In the genomic region with DNA sequence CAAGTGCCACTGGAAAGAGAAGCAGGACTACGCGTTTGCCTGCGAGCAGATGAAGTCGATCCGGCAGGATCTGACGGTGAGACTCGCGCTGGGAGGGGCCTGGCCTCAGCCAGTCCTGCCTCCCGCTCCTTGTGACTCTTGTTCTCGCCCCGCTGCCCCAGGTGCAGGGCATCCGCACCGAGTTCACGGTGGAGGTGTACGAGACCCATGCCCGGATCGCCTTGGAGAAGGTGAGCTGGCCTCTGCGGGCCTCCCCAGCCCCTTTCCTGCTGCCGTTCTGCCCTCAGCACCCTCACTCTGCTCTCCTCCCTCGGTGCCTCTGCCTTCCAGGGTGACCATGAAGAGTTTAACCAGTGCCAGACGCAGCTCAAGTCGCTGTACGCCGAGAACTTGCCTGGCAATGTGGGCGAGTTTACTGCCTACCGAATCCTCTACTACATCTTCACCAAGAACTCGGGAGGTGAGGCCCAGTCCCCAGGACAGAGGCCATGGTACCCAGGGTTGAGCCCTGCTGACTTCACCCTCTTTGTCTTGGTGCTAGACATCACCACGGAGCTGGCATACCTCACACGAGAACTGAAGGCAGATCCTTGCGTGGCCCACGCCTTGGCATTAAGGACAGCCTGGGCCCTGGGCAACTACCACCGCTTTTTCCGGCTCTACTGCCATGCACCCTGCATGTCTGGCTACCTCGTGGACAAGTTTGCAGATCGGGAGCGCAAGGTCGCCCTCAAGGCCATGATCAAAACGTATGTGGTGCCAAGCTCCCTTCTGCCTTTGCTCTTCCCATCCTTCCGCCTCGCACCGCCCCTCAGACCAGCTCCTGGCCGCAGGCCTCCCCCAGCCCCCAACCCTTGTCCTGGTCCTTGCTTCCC, we compare ENCODE assay signal across 22 cellular contexts. TPM values are rescaled to one million over a fixed set of nuclear protein-coding genes. Genes with fewer than 3 reads are reported as not detected.
A peak's percentile ranks its signal among the peaks of the same experiment; 100 is the strongest.
DNase-seq lines count a peak whose midpoint lies in the region; ATAC-seq and TF ChIP-seq lines count a peak whose summit lies in the region.
"Had no signal": no experiment of that assay in that cellular context is flagged by ENCODE, and none has a peak within 500 bp of the region (broad histone marks: within the 10 kb centered on the region; RNA-seq: fewer than 3 reads in every experiment).

No MANE protein-coding gene starts in this region.

- H3K9me3 ChIP-seq in PC-3 (ENCODE audit: low read length) = no peaks in the 10 kb centered on the region
- no peaks in the 10 kb centered on the region for H3K9me3 ChIP-seq in esophagus squamous epithelium
- no peaks in the 10 kb centered on the region for H3K9me3 ChIP-seq in SK-N-SH

- no peak for TF ChIP-seq RAD21 in SK-N-SH (IDR thresholded peaks at IDR 0.05; ENCODE audit: low read length)

- no peak for TF ChIP-seq CTCF in PC-3 (conservative IDR thresholded peaks at IDR 0.05; ENCODE audit: low read depth, low read length)
- no peak for TF ChIP-seq CTCF in esophagus squamous epithelium (IDR thresholded peaks at IDR 0.05)
- no peak for TF ChIP-seq CTCF in SK-N-SH (IDR thresholded peaks at IDR 0.05)

- peaks cover 79% of the 10 kb centered on the region for H3K79me2 ChIP-seq in PC-3 (ENCODE audit: low read length)
- peaks cover 24% of the 10 kb centered on the region; the same call in 1 of the 2 replicates for H3K79me2 ChIP-seq in SK-N-SH (ENCODE audit: insufficient read depth)

- TSS peak; percentile 5 for BruUV-seq in PC-3 (replicated peaks; lab: Mats Ljungman, UMichigan)

- peak overlapping the region in 1 of 2 donors; percentile 22 for H3K4me3 Mint-ChIP-seq in effector memory CD8-positive, alpha-beta T cell
- H3K4me3 Mint-ChIP-seq in stimulated activated memory B cell treated with anti-CD40 and anti-IgM and Interleukin-4, amounts not matched to agents 10 μg/mL and 1 μg/mL and 100 μg/mL, for 72 hours = no peak overlapping the region
- H3K4me3 Mint-ChIP-seq: activated CD4-positive, alpha-beta T cell treated with anti-CD3 and anti-CD28 coated beads, Interleukin-2, amount 10 ng/mL, durations not matched to agents 7 days and 5 days; activated naive CD4-positive, alpha-beta T cell treated with anti-CD3 and anti-CD28 coated beads, Interleukin-2, amount 10 ng/mL, durations not matched to agents 7 days and 5 days; CD14-positive monocyte had no signal

- no peak for TF ChIP-seq POLR2A in esophagus squamous epithelium (IDR thresholded peaks at IDR 0.05)

- H3K27ac ChIP-seq in PC-3 (ENCODE audit: low read length) (no peak overlapping the region), esophagus squamous epithelium (peak overlapping the region in 1 of 4 donors; percentile 14), SK-N-SH (ENCODE audit: low read depth in 2 of 2, low read length in 1 of 2) (no peak overlapping the region)

- H2AFZ ChIP-seq in PC-3 (ENCODE audit: low read length) (no peak overlapping the region), SK-N-SH (ENCODE audit: low read depth) (no peak overlapping the region)

- no peak for DNase-seq in activated naive CD4-positive, alpha-beta T cell treated with anti-CD3 and anti-CD28 coated beads, Interleukin-2, amount 50 U/mL, for 72 hours (ENCODE audit: low spot score in 2 of 2)
- no peak for DNase-seq in activated naive CD4-positive, alpha-beta T cell treated with anti-CD3 and anti-CD28 coated beads, Interleukin-2, amount 50 U/mL, for 16 hours
- no peak for DNase-seq in PC-3
- no peak for DNase-seq in effector memory CD8-positive, alpha-beta T cell
- no peak for DNase-seq in esophagus squamous epithelium (lab: John Stamatoyannopoulos, UW)
- DNase-seq in SK-N-SH = no peak
- DNase-seq in C1 segment of cervical spinal cord (lab: John Stamatoyannopoulos, UW) = no peak
- DNase-seq: activated CD4-positive, alpha-beta T cell treated with anti-CD3 and anti-CD28 coated beads, Interleukin-2, amount 10 ng/mL, durations not matched to agents 7 days and 5 days; activated naive CD4-positive, alpha-beta T cell treated with anti-CD3 and anti-CD28 coated beads, Interleukin-2, amount 10 ng/mL, durations not matched to agents 7 days and 5 days; DMS153; KBM-7; midbrain; NCI-H187; NCI-H2227 treated with DMSO at 0.1 percent for 48 hours; NCI-H774; SHP77; T-cell had no signal

- no peaks in the 10 kb centered on the region for H3K27me3 Mint-ChIP-seq in effector memory CD8-positive, alpha-beta T cell
- no peaks in the 10 kb centered on the region for H3K27me3 Mint-ChIP-seq in stimulated activated memory B cell treated with anti-CD40 and anti-IgM and Interleukin-4, amounts not matched to agents 10 μg/mL and 1 μg/mL and 100 μg/mL, for 72 hours
- H3K27me3 Mint-ChIP-seq: activated CD4-positive, alpha-beta T cell treated with anti-CD3 and anti-CD28 coated beads, Interleukin-2, amount 10 ng/mL, durations not matched to agents 7 days and 5 days; activated naive CD4-positive, alpha-beta T cell treated with anti-CD3 and anti-CD28 coated beads, Interleukin-2, amount 10 ng/mL, durations not matched to agents 7 days and 5 days; T-cell had no signal

- H3K9ac ChIP-seq in PC-3 (ENCODE audit: low read length) (no peak overlapping the region), SK-N-SH (no peak overlapping the region)

- H3K4me1 ChIP-seq in PC-3 (ENCODE audit: insufficient read depth, low read length) = peaks cover 13% of the 10 kb centered on the region
- H3K4me1 ChIP-seq in esophagus squamous epithelium = peaks cover 14 to 54% (median 23%) of the 10 kb centered on the region in 3 donors
- H3K4me1 ChIP-seq in SK-N-SH (ENCODE audit: control insufficient read depth in 1 of 2, insufficient read depth in 2 of 2, low read depth in 1 of 2, low read length in 1 of 2) = peaks cover 0 to 6% of the 10 kb centered on the region in 2 experiments; a peak in 1 of 4 replicates

- H3K36me3 Mint-ChIP-seq in activated naive CD4-positive, alpha-beta T cell treated with anti-CD3 and anti-CD28 coated beads, Interleukin-2, amount 50 U/mL, for 72 hours = peaks cover 10 to 32% of the 10 kb centered on the region in 2 donors
- peaks cover 99% of the 10 kb centered on the region for H3K36me3 Mint-ChIP-seq in effector memory CD8-positive, alpha-beta T cell (ENCODE audit: insufficient read depth)
- peaks cover 70% of the 10 kb centered on the region for H3K36me3 Mint-ChIP-seq in stimulated activated memory B cell treated with anti-CD40 and anti-IgM and Interleukin-4, amounts not matched to agents 10 μg/mL and 1 μg/mL and 100 μg/mL, for 72 hours

- no peak overlapping the region for H3K4me3 ChIP-seq in PC-3 (ENCODE audit: low read length)
- no peak overlapping the region for H3K4me3 ChIP-seq in esophagus squamous epithelium
- no peak overlapping the region for H3K4me3 ChIP-seq in SK-N-SH (ENCODE audit: low read depth in 2 of 2, low read length in 1 of 2)

- no peaks in the 10 kb centered on the region for H3K9me3 Mint-ChIP-seq in activated naive CD4-positive, alpha-beta T cell treated with anti-CD3 and anti-CD28 coated beads, Interleukin-2, amount 50 U/mL, for 72 hours
- no peaks in the 10 kb centered on the region for H3K9me3 Mint-ChIP-seq in effector memory CD8-positive, alpha-beta T cell
- H3K9me3 Mint-ChIP-seq in stimulated activated memory B cell treated with anti-CD40 and anti-IgM and Interleukin-4, amounts not matched to agents 10 μg/mL and 1 μg/mL and 100 μg/mL, for 72 hours = no peaks in the 10 kb centered on the region
- H3K9me3 Mint-ChIP-seq: activated CD4-positive, alpha-beta T cell treated with anti-CD3 and anti-CD28 coated beads, Interleukin-2, amount 10 ng/mL, durations not matched to agents 7 days and 5 days; activated naive CD4-positive, alpha-beta T cell treated with anti-CD3 and anti-CD28 coated beads, Interleukin-2, amount 10 ng/mL, durations not matched to agents 7 days and 5 days; T-cell had no signal

- CTCF ChIA-PET in PC-3 (lab: Charles Lee) = no interaction called here
- CTCF ChIA-PET in SK-N-SH (lab: Yijun Ruan, JAX) = interaction anchor here (0.6 kb wide), 1 partner anchor 66 kb away, joined by 3 read pairs; no protein-coding TSS in a partner anchor

- H4K20me1 ChIP-seq in PC-3 (ENCODE audit: low read length) (peaks cover 35% of the 10 kb centered on the region), SK-N-SH (ENCODE audit: insufficient read depth) (peaks cover 58% of the 10 kb centered on the region)

- POLR2A ChIA-PET in PC-3 (lab: Charles Lee; ENCODE audit: unreplicated experiment) = interaction anchor here (0.6 kb wide), 1 partner anchor 181 kb away, joined by 4 read pairs; no protein-coding TSS in a partner anchor
- POLR2A ChIA-PET in SK-N-SH (lab: Yijun Ruan, JAX) = no interaction called here

- peak overlapping the region; percentile 33 to 63 for H3K27ac Mint-ChIP-seq in activated naive CD4-positive, alpha-beta T cell treated with anti-CD3 and anti-CD28 coated beads, Interleukin-2, amount 50 U/mL, for 72 hours
- H3K27ac Mint-ChIP-seq in effector memory CD8-positive, alpha-beta T cell = peak overlapping the region; percentile 16 to 89
- H3K27ac Mint-ChIP-seq in stimulated activated memory B cell treated with anti-CD40 and anti-IgM and Interleukin-4, amounts not matched to agents 10 μg/mL and 1 μg/mL and 100 μg/mL, for 72 hours = peak overlapping the region; percentile 9
- H3K27ac Mint-ChIP-seq: activated CD4-positive, alpha-beta T cell treated with anti-CD3 and anti-CD28 coated beads, Interleukin-2, amount 10 ng/mL, durations not matched to agents 7 days and 5 days; activated naive CD4-positive, alpha-beta T cell treated with anti-CD3 and anti-CD28 coated beads, Interleukin-2, amount 10 ng/mL, durations not matched to agents 7 days and 5 days had no signal

- H3K4me2 ChIP-seq in PC-3 (ENCODE audit: low read length) (no peak overlapping the region), SK-N-SH (no peak overlapping the region)

- H3K27me3 ChIP-seq in PC-3 (ENCODE audit: low read length) (no peaks in the 10 kb centered on the region), esophagus squamous epithelium (no peaks in the 10 kb centered on the region), SK-N-SH (ENCODE audit: insufficient read depth) (no peaks in the 10 kb centered on the region)

- no peaks in the 10 kb centered on the region for H3F3A ChIP-seq in PC-3 (ENCODE audit: low read length, unreplicated experiment)
- peaks cover 11% of the 10 kb centered on the region for H3F3A ChIP-seq in SK-N-SH (replicated peaks; ENCODE audit: insufficient read depth)

- intact Hi-C loops in PC-3 (cut with micrococcal nuclease) = no loop called here
- intact Hi-C loops in esophagus squamous epithelium (cut with DNase I) = no loop called here

- no peak for TF ChIP-seq EP300 in SK-N-SH (IDR thresholded peaks at IDR 0.05; ENCODE audit: borderline replicate concordance in 1 of 2, low read depth in 1 of 2, low read length in 1 of 2)

- no peak for ATAC-seq in activated naive CD4-positive, alpha-beta T cell treated with anti-CD3 and anti-CD28 coated beads, Interleukin-2, amount 50 U/mL, for 72 hours
- ATAC-seq in PC-3 = no peak
- ATAC-seq in effector memory CD8-positive, alpha-beta T cell (replicated peaks) = no peak
- ATAC-seq in stimulated activated memory B cell treated with anti-CD40 and anti-IgM and Interleukin-4, amounts not matched to agents 10 μg/mL and 1 μg/mL and 100 μg/mL, for 72 hours = no peak
- ATAC-seq: left lobe of liver, T-cell had no signal

- H3K36me3 ChIP-seq in PC-3 (ENCODE audit: low read depth, low read length) (peaks cover 77% of the 10 kb centered on the region), esophagus squamous epithelium (peaks cover 69 to 93% (median 78%) of the 10 kb centered on the region in 3 donors), SK-N-SH (replicated peaks in 1 of 2; ENCODE audit: control insufficient read depth in 1 of 2, insufficient read depth in 2 of 2, low read length in 1 of 2) (peaks cover 22 to 82% of the 10 kb centered on the region in 2 experiments)

- 90 to 93% methylated on average over 23 to 33 of the region's 42 CpGs for WGBS in esophagus squamous epithelium, 2 donors
- WGBS in SK-N-SH (ENCODE audit: low lambda C conversion rate) = 95% methylated on average over 39 of the region's 42 CpGs

- peaks cover 29 to 34% of the 10 kb centered on the region in 2 donors for H3K4me1 Mint-ChIP-seq in effector memory CD8-positive, alpha-beta T cell (ENCODE audit: low read depth in 2 of 2)
- H3K4me1 Mint-ChIP-seq in stimulated activated memory B cell treated with anti-CD40 and anti-IgM and Interleukin-4, amounts not matched to agents 10 μg/mL and 1 μg/mL and 100 μg/mL, for 72 hours = peaks cover 43% of the 10 kb centered on the region

- H3K9me2 ChIP-seq in PC-3 (replicated peaks; ENCODE audit: low read length) (no peaks in the 10 kb centered on the region), SK-N-SH (no peaks in the 10 kb centered on the region)

RNA-seq across cellular contexts. Expression of gene LENG9, which starts 5.6 kb away (rescaled TPM):
- 1 to 10 TPM; 2.5 to 5.8 TPM for total RNA-seq in activated naive CD4-positive, alpha-beta T cell treated with anti-CD3 and anti-CD28 coated beads, Interleukin-2, amount 50 U/mL, for 72 hours
- total RNA-seq in PC-3 (2014; rRNA removed) = 7.1 and 12.6 TPM in 2 replicates
- 10 to 100 TPM in 2 of 4 donors, 1 to 10 TPM in 2; 8.1 to 13.1 (median 10.1) TPM for total RNA-seq in esophagus squamous epithelium
- polyA plus RNA-seq in SK-N-SH (2012; rRNA removed) = 0.20 and 0.21 TPM in 2 replicates
- polyA plus RNA-seq in SK-N-SH (2012; cell fraction: cytosol; rRNA removed) = 0.08 and 0.18 TPM in 2 replicates
- 0.22 and 0.26 TPM in 2 replicates for polyA plus RNA-seq in SK-N-SH (2012; cell fraction: nucleus; rRNA removed)

RNA-seq across cellular contexts. Expression of gene LENG8, which starts 9.0 kb away (rescaled TPM):
- 100 to 1,000 TPM; 191 to 205 TPM for total RNA-seq in activated naive CD4-positive, alpha-beta T cell treated with anti-CD3 and anti-CD28 coated beads, Interleukin-2, amount 50 U/mL, for 72 hours
- 55.5 and 65.8 TPM in 2 replicates for total RNA-seq in PC-3 (2014; rRNA removed)
- 10 to 100 TPM; 22.9 to 95.2 (median 49.6) TPM for total RNA-seq in esophagus squamous epithelium
- polyA plus RNA-seq in SK-N-SH (2012; rRNA removed) = 84.0 and 89.1 TPM in 2 replicates
- 7.9 and 9.7 TPM in 2 replicates for polyA plus RNA-seq in SK-N-SH (2012; cell fraction: cytosol; rRNA removed)
- polyA plus RNA-seq in SK-N-SH (2012; cell fraction: nucleus; rRNA removed) = 983 and 1,066 TPM in 2 replicates

RNA-seq across cellular contexts. Expression of gene CDC42EP5, which starts 15.1 kb away (rescaled TPM):
- total RNA-seq in activated naive CD4-positive, alpha-beta T cell treated with anti-CD3 and anti-CD28 coated beads, Interleukin-2, amount 50 U/mL, for 72 hours = not detected
- total RNA-seq in PC-3 (2014; rRNA removed) = 0.73 and 1.4 TPM in 2 replicates
- 10 to 100 TPM in 2 of 4 donors, 1 to 10 TPM in 2; 6.0 to 39.4 (median 9.8) TPM for total RNA-seq in esophagus squamous epithelium
- 10.8 and 13.5 TPM in 2 replicates for polyA plus RNA-seq in SK-N-SH (2012; rRNA removed)
- 7.7 and 10.3 TPM in 2 replicates for polyA plus RNA-seq in SK-N-SH (2012; cell fraction: cytosol; rRNA removed)
- polyA plus RNA-seq in SK-N-SH (2012; cell fraction: nucleus; rRNA removed) = 6.2 and 17.8 TPM in 2 replicates
- total RNA-seq: activated CD4-positive, alpha-beta T cell treated with anti-CD3 and anti-CD28 coated beads, Interleukin-2, amount 10 ng/mL, durations not matched to agents 7 days and 5 days; OCI-LY7 had no signal
- polyA plus RNA-seq: CD14-positive monocyte had no signal

RNA-seq across cellular contexts. Expression of gene TTYH1, which starts 42.7 kb away (rescaled TPM):
- under 1 TPM in 1 of 2 donors, not detected in 1; 0.37 TPM for total RNA-seq in activated naive CD4-positive, alpha-beta T cell treated with anti-CD3 and anti-CD28 coated beads, Interleukin-2, amount 50 U/mL, for 72 hours
- total RNA-seq in PC-3 (2014; rRNA removed) = 1.1 and 3.7 TPM in 2 replicates
- 1 to 10 TPM in 2 of 4 donors, under 1 TPM in 1, not detected in 1; 0.44 to 4.4 (median 2.0) TPM for total RNA-seq in esophagus squamous epithelium
- 0.05 and 0.21 TPM in 2 replicates for polyA plus RNA-seq in SK-N-SH (2012; rRNA removed)
- polyA plus RNA-seq in SK-N-SH (2012; cell fraction: cytosol; rRNA removed) = 0.06 TPM in 1 of 2 replicates, not detected in the other
- polyA plus RNA-seq in SK-N-SH (2012; cell fraction: nucleus; rRNA removed) = 0.10 and 0.28 TPM in 2 replicates
- total RNA-seq: renal cortical epithelial cell had no signal
- polyA plus RNA-seq: CD14-positive monocyte had no signal

RNA-seq across cellular contexts. Expression of gene LAIR2, which starts 44.6 kb away (rescaled TPM):
- total RNA-seq in activated naive CD4-positive, alpha-beta T cell treated with anti-CD3 and anti-CD28 coated beads, Interleukin-2, amount 50 U/mL, for 72 hours = 1 to 10 TPM; 1.7 to 8.4 TPM
- not detected in 2 replicates for total RNA-seq in PC-3 (2014; rRNA removed)
- not detected for total RNA-seq in esophagus squamous epithelium
- polyA plus RNA-seq in SK-N-SH (2012; rRNA removed) = not detected in 2 replicates
- polyA plus RNA-seq in SK-N-SH (2012; cell fraction: cytosol; rRNA removed) = not detected in 2 replicates
- not detected in 2 replicates for polyA plus RNA-seq in SK-N-SH (2012; cell fraction: nucleus; rRNA removed)
- total RNA-seq: left lobe of liver, OCI-LY7, renal cortical epithelial cell had no signal
